10 cellular contexts compared by ENCODE assay signal in the genomic region with DNA sequence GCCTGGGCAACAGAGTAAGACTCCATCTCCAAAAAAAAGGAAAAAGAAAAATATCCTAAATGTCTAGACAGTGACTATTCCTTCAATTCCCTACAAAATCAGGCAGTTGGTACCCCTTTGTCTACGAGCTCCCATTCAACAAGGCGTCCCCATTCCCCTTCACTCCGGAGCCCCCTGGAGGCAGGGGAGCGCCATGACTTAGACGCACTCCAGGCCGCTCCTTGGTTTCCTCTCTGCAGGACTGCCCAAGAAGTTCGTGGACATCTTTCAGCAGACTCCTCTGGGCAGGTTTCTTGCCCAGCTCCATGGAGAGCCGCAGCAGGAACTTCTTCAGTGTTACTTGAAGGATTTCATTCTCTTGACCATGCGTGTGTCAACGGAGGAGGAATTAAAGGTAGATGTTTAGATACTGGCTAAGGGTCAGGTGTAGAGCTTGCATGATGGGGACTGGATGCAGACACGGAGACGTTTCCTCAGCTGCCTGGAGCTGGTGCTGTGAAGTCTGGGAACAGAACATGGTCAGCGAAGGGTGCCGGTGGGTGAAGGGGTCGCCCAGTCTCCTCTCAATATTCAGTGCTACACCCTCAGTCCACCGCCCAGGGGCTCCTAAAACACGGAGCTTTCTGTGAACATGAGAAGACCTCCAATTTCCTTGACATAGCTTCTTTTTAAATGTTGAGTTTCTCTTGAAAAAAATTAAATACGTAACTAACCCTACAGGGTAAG. TPM values are rescaled to one million over a fixed set of nuclear protein-coding genes. Genes with fewer than 3 reads are reported as not detected.
DNase-seq lines count a peak whose midpoint lies in the region; ATAC-seq, FAIRE-seq and TF ChIP-seq lines count a peak whose summit lies in the region.
"Had no signal": no experiment of that assay in that cellular context is flagged by ENCODE, and none has a peak within 500 bp of the region (broad histone marks: within the 10 kb centered on the region; RNA-seq: fewer than 3 reads in every experiment).

No MANE protein-coding gene starts in this region.

- H3K27ac Mint-ChIP-seq in T-cell: peak overlapping the region; percentile 22 to 31

- H3K4me1 Mint-ChIP-seq in T-cell: peaks cover 0 to 2% (median 0%) of the 10 kb centered on the region in 3 donors

- no peak overlapping the region for H3K4me3 Mint-ChIP-seq in T-cell

- H3K27me3 Mint-ChIP-seq in T-cell: no peaks in the 10 kb centered on the region

- no peak overlapping the region for H3K4me3 ChIP-seq in fibroblast of the aortic adventitia (ENCODE audit: low read depth, low read length)

- CTCF ChIA-PET in T-cell (lab: Charles Lee): no interaction called here

- POLR2A ChIA-PET in T-cell (lab: Charles Lee): no interaction called here

- peaks cover 71% of the 10 kb centered on the region for H3K36me3 Mint-ChIP-seq in T-cell

- TF ChIP-seq CTCF in fibroblast of the aortic adventitia (IDR thresholded peaks at IDR 0.05; ENCODE audit: insufficient read depth, low read length): peak; percentile 44

- DNase-seq in stimulated activated CD4-positive, alpha-beta T cell treated with anti-CD3 and anti-CD28 coated beads, Interleukin-15, amount 100 ng/mL, for 24 hours: peak; percentile 39
- DNase-seq in stimulated activated CD4-positive, alpha-beta T cell treated with anti-CD3 and anti-CD28 coated beads, Interleukin-1b, Interleukin-23, amount 100 ng/mL, for 48 hours: no peak
- peak in 11 of 34 experiments; percentile 4 to 22 (median 15) for DNase-seq in T-cell
- DNase-seq in fibroblast of the aortic adventitia (ENCODE audit: low read depth): no peak
- peak; percentile 38 for DNase-seq in urothelium cell line (ENCODE audit: low spot score)
- no peak for DNase-seq in mesenteric fat pad (ENCODE audit: low spot score)
- no peak for DNase-seq in activated CD8-positive, alpha-beta memory T cell treated with anti-CD3 and anti-CD28 coated beads, Interleukin-2, amount 50 U/mL, for 48 hours
- DNase-seq: NCI-H510A treated with DMSO at 0.1 percent for 48 hours had no signal

- H3K9me3 Mint-ChIP-seq in T-cell: no peaks in the 10 kb centered on the region

- FAIRE-seq in urothelium cell line (lab: Jason Lieb, UNC): no peak
- FAIRE-seq: GM18507 had no signal

- ATAC-seq in T-cell (replicated peaks in 1 of 4): no peak
- ATAC-seq in GM21360 (IDR thresholded peaks at IDR 0.05; ENCODE audit: unreplicated experiment): no peak

RNA-seq across cellular contexts. Expression of a gene that starts 53.3 kb away (rescaled TPM):
- total RNA-seq in T-cell (10 to 100 TPM; 17.1 to 22.2 (median 21.1) TPM), fibroblast of the aortic adventitia (ENCODE audit: low replicate concordance) (12.4 and 17.8 TPM in 2 replicates), mesenteric fat pad (10.5 TPM)

Comparison
In these comparisons a context has a peak if more than half of its experiments do, and no peak if none do; other contexts are left out.
1. DNase-seq: peak in stimulated activated CD4-positive, alpha-beta T cell treated with anti-CD3 and anti-CD28 coated beads, Interleukin-15, amount 100 ng/mL, for 24 hours (single experiment) and urothelium cell line (single experiment); none in stimulated activated CD4-positive, alpha-beta T cell treated with anti-CD3 and anti-CD28 coated beads, Interleukin-1b, Interleukin-23, amount 100 ng/mL, for 48 hours (single experiment), fibroblast of the aortic adventitia (single experiment), mesenteric fat pad (single experiment) and activated CD8-positive, alpha-beta memory T cell treated with anti-CD3 and anti-CD28 coated beads, Interleukin-2, amount 50 U/mL, for 48 hours (single experiment).